ENCODE assay signal across 8 cellular contexts in genomic region chr13:112740502-112741131, GRCh38. TPM values are rescaled to one million over a fixed set of nuclear protein-coding genes. Genes with fewer than 3 reads are reported as not detected.
DNase-seq lines count a peak whose midpoint lies in the region; ATAC-seq and TF ChIP-seq lines count a peak whose summit lies in the region.

No MANE protein-coding gene starts in this region.

- peak overlapping the region; percentile 95 for H3K27ac ChIP-seq in SK-N-MC

- H3K9me3 ChIP-seq in SK-N-MC (ENCODE audit: low read depth, low read length) = no peaks in the 10 kb centered on the region

- DNase-seq in AG09309 (ENCODE audit: low read depth) = peak; percentile 84
- peak; percentile 74 for DNase-seq in SK-N-MC (ENCODE audit: low read depth, low spot score)
- peak; percentile 76 to 83 for DNase-seq in foreskin fibroblast
- DNase-seq in omental fat pad (ENCODE audit: low spot score) = no peak
- no peak for DNase-seq in mesenteric fat pad (ENCODE audit: low spot score)

- H3K4me3 ChIP-seq in AG09309 (ENCODE audit: control insufficient read depth, low read depth, low read length) (peak overlapping the region; percentile 29), SK-N-MC (peak overlapping the region; percentile 63), foreskin fibroblast (ENCODE audit: low read depth in 1 of 2, low read length in 2 of 2) (peak overlapping the region in 1 of 2 donors; percentile 15)

- H3K9ac ChIP-seq in SK-N-MC (ENCODE audit: insufficient read length) = peak overlapping the region; percentile 71

- ATAC-seq in omental fat pad (ENCODE audit: low FRiP score) (peak; percentile 15), HG02852 (IDR thresholded peaks at IDR 0.05; ENCODE audit: unreplicated experiment) (no peak), GM19351 (IDR thresholded peaks at IDR 0.05; ENCODE audit: unreplicated experiment) (no peak), HG03457 (IDR thresholded peaks at IDR 0.05; ENCODE audit: unreplicated experiment) (no peak)

- no peaks in the 10 kb centered on the region for H3K36me3 ChIP-seq in SK-N-MC (ENCODE audit: insufficient read depth, low read length)

- TF ChIP-seq CTCF in AG09309 (IDR thresholded peaks at IDR 0.05; ENCODE audit: control insufficient read depth, insufficient read depth, low read depth, low read length, missing control alignments) (no peak), foreskin fibroblast (IDR thresholded peaks at IDR 0.05; ENCODE audit: low read depth, low read length) (no peak), omental fat pad (IDR thresholded peaks at IDR 0.05) (no peak)

RNA-seq across cellular contexts. Expression of gene ATP11A, which starts 50.8 kb away (rescaled TPM):
- total RNA-seq in omental fat pad (10 to 100 TPM; 32.8 to 61.4 (median 45.7) TPM), mesenteric fat pad (63.5 TPM)

Comparison
In these comparisons a context has a peak if more than half of its experiments do, and no peak if none do; other contexts are left out.
1. DNase-seq: peak in AG09309 (single experiment), SK-N-MC (single experiment) and foreskin fibroblast (2 of 2); none in omental fat pad (single experiment) and mesenteric fat pad (single experiment).